ENCODE assay signal across 8 cellular contexts in the genomic region with DNA sequence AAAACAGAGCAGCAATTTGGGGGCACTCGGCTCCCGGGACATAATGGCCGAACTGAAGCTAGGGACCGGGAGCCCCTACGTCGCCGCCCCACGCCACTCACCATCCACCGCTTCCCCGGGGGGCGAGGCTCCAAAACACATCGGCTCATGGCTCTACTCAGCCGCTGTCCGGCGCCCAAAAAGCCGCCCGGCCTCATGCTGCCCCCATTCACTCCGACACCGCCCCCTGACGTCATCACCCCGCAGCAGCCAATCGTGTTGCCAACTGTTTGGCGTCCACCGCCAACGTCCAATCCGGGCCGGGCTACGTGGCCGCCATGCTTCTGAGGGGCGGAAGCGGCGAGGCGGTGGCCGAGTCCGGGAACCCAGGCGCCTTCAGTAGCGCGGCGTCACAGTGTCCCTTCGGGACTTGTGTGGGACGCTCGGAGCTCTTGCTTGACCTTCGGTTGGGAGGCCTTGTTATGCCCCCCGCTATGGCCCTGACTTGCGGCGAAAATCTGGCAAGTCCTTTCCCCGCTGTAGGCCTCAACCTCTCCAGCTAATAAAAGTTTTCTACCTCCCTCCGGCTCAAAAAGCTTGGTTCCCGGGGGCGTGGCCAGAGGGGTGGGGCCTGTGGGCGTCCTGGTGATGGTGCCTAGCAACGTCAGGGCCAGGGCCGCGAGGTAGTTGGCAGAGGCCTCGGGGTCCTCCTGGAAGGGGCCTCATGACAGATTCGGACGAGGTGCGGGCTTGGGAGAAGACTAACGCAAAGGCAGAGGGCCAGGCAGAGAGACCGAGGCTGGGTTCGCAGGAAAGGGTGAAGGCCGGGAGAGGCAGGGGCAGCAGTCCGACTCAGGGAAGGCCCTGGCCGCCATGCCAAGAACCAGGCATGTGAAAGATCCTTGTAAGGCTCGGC.
DNase-seq lines count a peak whose midpoint lies in the region; ATAC-seq and TF ChIP-seq lines count a peak whose summit lies in the region.

Gene PTRH1, minus strand, starts transcription at position 221 of the 895 bp plus-strand sequence. Its CDS starts 24 bp downstream, at position 197.
A gene with protein sequence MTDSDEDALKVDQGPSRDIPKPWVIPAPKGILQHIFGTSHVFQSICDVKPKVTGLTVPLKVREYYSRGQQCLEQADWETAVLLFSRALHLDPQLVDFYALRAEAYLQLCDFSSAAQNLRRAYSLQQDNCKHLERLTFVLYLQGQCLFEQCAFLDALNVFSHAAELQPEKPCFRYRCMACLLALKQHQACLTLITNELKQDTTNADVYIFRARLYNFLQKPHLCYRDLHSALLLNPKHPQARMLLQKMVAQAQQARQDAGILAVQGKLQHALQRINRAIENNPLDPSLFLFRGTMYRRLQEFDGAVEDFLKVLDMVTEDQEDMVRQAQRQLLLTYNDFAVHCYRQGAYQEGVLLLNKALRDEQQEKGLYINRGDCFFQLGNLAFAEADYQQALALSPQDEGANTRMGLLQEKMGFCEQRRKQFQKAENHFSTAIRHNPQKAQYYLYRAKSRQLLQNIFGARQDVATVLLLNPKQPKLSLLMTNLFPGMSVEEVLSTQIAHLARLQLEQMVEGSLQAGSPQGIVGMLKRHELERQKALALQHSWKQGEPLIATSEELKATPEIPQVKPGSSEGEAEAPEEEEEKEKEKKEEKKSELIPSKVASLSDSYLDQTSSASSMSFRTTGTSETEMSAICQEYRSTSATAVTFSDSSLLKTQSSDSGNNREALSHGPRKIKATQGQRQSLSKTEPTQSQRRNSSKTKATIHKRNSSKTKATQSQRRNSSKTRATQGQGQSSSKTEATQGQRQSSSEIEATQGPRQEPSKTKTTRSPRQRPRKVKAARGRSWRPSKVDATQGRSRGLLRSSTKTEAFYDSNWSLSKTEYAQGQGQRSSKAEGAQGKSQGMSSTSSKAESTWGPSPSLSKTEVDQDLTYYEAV (plus strand): TSS at position 637 of the 895 bp plus-strand sequence. CDS start 67 bp downstream, at position 704.

- TF ChIP-seq CTCF in AG10803 (conservative IDR thresholded peaks at IDR 0.05; ENCODE audit: low read length), result no peak

- peak; percentile 94 for DNase-seq in AG10803 (ENCODE audit: low read depth)
- peak; percentile 83 to 88 for DNase-seq in NCI-H446 (lab: John Stamatoyannopoulos, UW)
- peak; percentile 97 for DNase-seq in cerebellar cortex (ENCODE audit: low spot score)
- DNase-seq in islet precursor cell, result peak; percentile 98
- peak; percentile 98 for DNase-seq in stimulated activated CD4-positive, alpha-beta T cell treated with anti-CD3 and anti-CD28 coated beads, Interleukin-12 subunit alpha, Interleukin-12 subunit beta, amount 100 ng/mL, for 4 hours

- ATAC-seq in GM19043 (IDR thresholded peaks at IDR 0.05; ENCODE audit: low read depth, unreplicated experiment), result peak; percentile 95
- peak; percentile 94 for ATAC-seq in HG03354 (IDR thresholded peaks at IDR 0.05; ENCODE audit: poor library complexity, severe bottlenecking, unreplicated experiment)
- ATAC-seq in activated CD4-positive, CD25-positive, alpha-beta regulatory T cell treated with anti-CD3 and anti-CD28 coated beads, Interleukin-2, amount 50 U/mL, for 24 hours, result peak; percentile 96 to 97

- peak within 1 kb of the TSS; percentile 87 for H3K4me3 ChIP-seq in AG10803 (ENCODE audit: low read length)

Comparison
In these comparisons a context has a peak if more than half of its experiments do, and no peak if none do; other contexts are left out.
1. Peak in every context shown above with its lines: DNase-seq, ATAC-seq and H3K4me3 ChIP-seq.